Comparison of ENCODE assay signal across 18 cellular contexts in the genomic region with DNA sequence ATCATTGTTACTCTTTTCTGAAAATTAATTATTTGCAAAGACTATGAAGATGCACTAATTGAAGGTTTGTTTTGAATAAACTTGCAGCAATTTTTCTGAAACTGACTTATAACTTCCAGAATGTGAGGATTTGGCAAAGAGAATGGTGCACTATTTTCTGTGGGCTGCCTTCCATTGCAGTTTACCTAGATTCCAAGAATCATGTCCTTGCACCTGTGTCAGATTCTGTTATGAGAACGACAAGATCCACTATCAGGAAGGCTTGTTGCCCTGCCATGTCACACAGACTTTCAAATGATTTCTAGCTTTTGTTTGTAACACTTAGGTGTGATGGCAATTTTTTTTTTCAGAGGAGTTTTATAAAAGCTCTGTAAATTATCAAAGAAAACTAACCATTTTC. TPM values are rescaled to one million over a fixed set of nuclear protein-coding genes. Genes with fewer than 3 reads are reported as not detected.
DNase-seq lines count a peak whose midpoint lies in the region; TF ChIP-seq lines count a peak whose summit lies in the region.
"Had no signal": no experiment of that assay in that cellular context is flagged by ENCODE, and none has a peak within 500 bp of the region (broad histone marks: within the 10 kb centered on the region; RNA-seq: fewer than 3 reads in every experiment).

No MANE protein-coding gene starts in this region.

- H4K91ac ChIP-seq in mesenchymal stem cell (ENCODE audit: low read length), result no peak overlapping the region

- intact Hi-C loops in A673 (cut with micrococcal nuclease; ENCODE audit: unreplicated experiment) (loop anchor here (2.0 kb wide), 3 partner anchors 171 to 429 kb away; no protein-coding TSS in a partner anchor), dorsolateral prefrontal cortex (cut with DNase I) (loop anchor here in 1 of 2 donors (10.0 kb wide), 1 partner anchor 207 kb away; no protein-coding TSS in a partner anchor), ovary (cut with DNase I) (no loop called here)

- no peak overlapping the region for H3K14ac ChIP-seq in mesenchymal stem cell (ENCODE audit: low read length in 2 of 2)

- no peaks in the 10 kb centered on the region for H3K79me1 ChIP-seq in mesenchymal stem cell (replicated peaks; ENCODE audit: low read length, poor library complexity, severe bottlenecking)

- 32 to 48% (median 43%) methylated on average over 1 of the region's 1 CpG for WGBS in ovary, 3 donors
- no CpG with 5 or more reads among the region's 1 CpG for WGBS in mesenchymal stem cell

- CTCF ChIA-PET in A673 (lab: Charles Lee), result interaction anchor here (0.6 kb wide), 1 partner anchor 16 kb away, joined by 3 read pairs; no protein-coding TSS in a partner anchor

- H3K18ac ChIP-seq in mesenchymal stem cell (ENCODE audit: low read depth in 1 of 2, low read length in 2 of 2), result no peak overlapping the region

- H2AK5ac ChIP-seq in mesenchymal stem cell (ENCODE audit: low read length, severe bottlenecking), result no peak overlapping the region

- H3K23ac ChIP-seq in mesenchymal stem cell (ENCODE audit: low read length in 2 of 2), result no peak overlapping the region

- H3K27me3 ChIP-seq in A673 (replicated peaks; ENCODE audit: insufficient read depth, low read depth, low read length, poor library complexity) (no peaks in the 10 kb centered on the region), dorsolateral prefrontal cortex (no peaks in the 10 kb centered on the region), ovary (no peaks in the 10 kb centered on the region), mesenchymal stem cell (ENCODE audit: control insufficient read depth in 1 of 2, insufficient read depth in 1 of 2, low read length in 2 of 2) (peaks cover 14 to 17% of the 10 kb centered on the region in 2 experiments)

- H3K36me3 ChIP-seq in A673 (ENCODE audit: insufficient read depth, low read length, poor library complexity, severe bottlenecking) (no peaks in the 10 kb centered on the region), ovary (no peaks in the 10 kb centered on the region), mesenchymal stem cell (ENCODE audit: control insufficient read depth in 1 of 2, insufficient read depth in 2 of 2, low read depth in 1 of 2, low read length in 2 of 2) (no peaks in the 10 kb centered on the region)
- H3K36me3 ChIP-seq: BLaER1 had no signal

- H2AFZ ChIP-seq in mesenchymal stem cell (ENCODE audit: low read depth, low read length), result no peak overlapping the region

- no peak overlapping the region for H3K9ac ChIP-seq in mesenchymal stem cell (ENCODE audit: low read length)
- H3K9ac ChIP-seq: BLaER1 had no signal

- no peak overlapping the region for H3K4me2 ChIP-seq in mesenchymal stem cell (ENCODE audit: low read length, poor library complexity, severe bottlenecking)
- H3K4me2 ChIP-seq: A549, BLaER1 had no signal

- no peak for TF ChIP-seq EP300 in ovary (IDR thresholded peaks at IDR 0.05)

- H3K4ac ChIP-seq in mesenchymal stem cell (ENCODE audit: low read depth in 1 of 2, low read length in 2 of 2), result no peak overlapping the region

- H3K27ac ChIP-seq in A673 (ENCODE audit: low read depth, low read length, poor library complexity, severe bottlenecking) (peak overlapping the region; percentile 98), dorsolateral prefrontal cortex (peak overlapping the region in 52 of 59 donors; percentile 3 to 97 (median 91)), ovary (no peak overlapping the region), mesenchymal stem cell (ENCODE audit: low read length, poor library complexity, severe bottlenecking) (no peak overlapping the region)
- H3K27ac ChIP-seq: 22Rv1, A549, BLaER1 had no signal

- no peak overlapping the region for H2BK5ac ChIP-seq in mesenchymal stem cell (ENCODE audit: low read depth, low read length, poor library complexity, severe bottlenecking)

- peaks cover 57% of the 10 kb centered on the region for H3K4me1 ChIP-seq in A673 (ENCODE audit: insufficient read depth, low read length, poor library complexity, severe bottlenecking)
- H3K4me1 ChIP-seq in ovary (ENCODE audit: insufficient read depth), result no peaks in the 10 kb centered on the region
- no peaks in the 10 kb centered on the region for H3K4me1 ChIP-seq in mesenchymal stem cell (ENCODE audit: control insufficient read depth, insufficient read depth, low read depth, low read length)
- H3K4me1 ChIP-seq: A549 had no signal

- no peak overlapping the region for H2BK120ac ChIP-seq in mesenchymal stem cell (ENCODE audit: low read depth, low read length)

- H2BK12ac ChIP-seq in mesenchymal stem cell (ENCODE audit: low read length in 2 of 2), result no peak overlapping the region

- H3K9me3 ChIP-seq in A673 (ENCODE audit: low read depth, low read length, poor library complexity, severe bottlenecking) (peaks cover 14% of the 10 kb centered on the region), ovary (no peaks in the 10 kb centered on the region), mesenchymal stem cell (ENCODE audit: control insufficient read depth, low read length) (no peaks in the 10 kb centered on the region)
- H3K9me3 ChIP-seq: A549, BLaER1 had no signal

- no peak for TF ChIP-seq POLR2A in ovary (IDR thresholded peaks at IDR 0.05)

- no peak overlapping the region for H3K4me3 ChIP-seq in A673 (ENCODE audit: low read depth, low read length, poor library complexity, severe bottlenecking)
- no peak overlapping the region for H3K4me3 ChIP-seq in dorsolateral prefrontal cortex
- no peak overlapping the region for H3K4me3 ChIP-seq in ovary
- no peak overlapping the region for H3K4me3 ChIP-seq in mesenchymal stem cell (ENCODE audit: insufficient read depth in 1 of 2, low read depth in 1 of 2, low read length in 2 of 2)
- H3K4me3 ChIP-seq: A549, BLaER1 had no signal

- TF ChIP-seq CTCF in A673 (conservative IDR thresholded peaks at IDR 0.05; ENCODE audit: low read depth, low read length) (no peak), dorsolateral prefrontal cortex (IDR thresholded peaks at IDR 0.05 in 54 of 56, conservative IDR thresholded peaks at IDR 0.05 in 2 of 56; ENCODE audit: low read depth in 1 of 56, partially characterized antibody in 56 of 56) (no peak), ovary (IDR thresholded peaks at IDR 0.05) (no peak)

- no peak for DNase-seq in A673 (ENCODE audit: low spot score)
- peak; percentile 13 for DNase-seq in NCI-H69 (lab: John Stamatoyannopoulos, UW)
- no peak for DNase-seq in dorsolateral prefrontal cortex
- DNase-seq in pons (ENCODE audit: low spot score), result peak; percentile 45
- no peak for DNase-seq in ovary
- no peak for DNase-seq in activated gamma-delta T cell (lab: John Stamatoyannopoulos, UW)
- DNase-seq in mesenchymal stem cell, result no peak
- DNase-seq in GDM1 (lab: John Stamatoyannopoulos, UW), result no peak
- DNase-seq: Calu3; CD4-positive, alpha-beta memory T cell; DMS79 treated with DMSO at 0.1 percent for 48 hours; GOT3; H7; HFFc6; IMR-90 had no signal

- BruUV-seq in A673 (replicated peaks; lab: Mats Ljungman, UMichigan), result no TSS peak

- H2BK15ac ChIP-seq in mesenchymal stem cell (ENCODE audit: low read depth, poor library complexity, severe bottlenecking), result no peak overlapping the region

- no peak overlapping the region for H4K8ac ChIP-seq in mesenchymal stem cell (ENCODE audit: low read length)

- POLR2A ChIA-PET in A673 (lab: Charles Lee; ENCODE audit: low non-redundant PET), result interaction anchor here (0.6 kb wide), 1 partner anchor 335 kb away, joined by 3 read pairs; no protein-coding TSS in a partner anchor

RNA-seq across cellular contexts. Expression of gene SLAIN1, which starts 5.6 kb away (rescaled TPM):
- total RNA-seq in A673 (2021) (267 and 314 TPM in 2 replicates), dorsolateral prefrontal cortex (100 to 1,000 TPM; 103 to 777 (median 227) TPM), ovary (10 to 100 TPM in 3 of 7 donors, 1 to 10 TPM in 4; 6.4 to 24.2 (median 10.0) TPM)
- 1 to 10 TPM; 4.6 to 9.8 TPM for polyA plus RNA-seq in ovary
- 0.08 TPM for polyA plus RNA-seq in mesenchymal stem cell (2013, experiment 1 of 2)
- 0.14 TPM for polyA plus RNA-seq in mesenchymal stem cell (2013, experiment 2 of 2)

Comparison
In these comparisons a context has a peak if more than half of its experiments do, and no peak if none do; other contexts are left out.
1. DNase-seq: peak in NCI-H69 (single experiment) and pons (single experiment); none in A673 (single experiment), dorsolateral prefrontal cortex (0 of 10), ovary (0 of 5), activated gamma-delta T cell (single experiment), mesenchymal stem cell (single experiment) and GDM1 (single experiment).
2. H3K27ac ChIP-seq: peak in A673 (single experiment) and dorsolateral prefrontal cortex (52 of 59); none in ovary (0 of 2) and mesenchymal stem cell (single experiment).
3. RNA of gene SLAIN1, which starts 5.6 kb away (total RNA-seq): 267 to 314 TPM in A673 and 103 to 777 TPM in dorsolateral prefrontal cortex; 6.4 to 24.2 TPM in ovary; every median in the first group is over 4 times any median in the second.